In the genomic region with DNA sequence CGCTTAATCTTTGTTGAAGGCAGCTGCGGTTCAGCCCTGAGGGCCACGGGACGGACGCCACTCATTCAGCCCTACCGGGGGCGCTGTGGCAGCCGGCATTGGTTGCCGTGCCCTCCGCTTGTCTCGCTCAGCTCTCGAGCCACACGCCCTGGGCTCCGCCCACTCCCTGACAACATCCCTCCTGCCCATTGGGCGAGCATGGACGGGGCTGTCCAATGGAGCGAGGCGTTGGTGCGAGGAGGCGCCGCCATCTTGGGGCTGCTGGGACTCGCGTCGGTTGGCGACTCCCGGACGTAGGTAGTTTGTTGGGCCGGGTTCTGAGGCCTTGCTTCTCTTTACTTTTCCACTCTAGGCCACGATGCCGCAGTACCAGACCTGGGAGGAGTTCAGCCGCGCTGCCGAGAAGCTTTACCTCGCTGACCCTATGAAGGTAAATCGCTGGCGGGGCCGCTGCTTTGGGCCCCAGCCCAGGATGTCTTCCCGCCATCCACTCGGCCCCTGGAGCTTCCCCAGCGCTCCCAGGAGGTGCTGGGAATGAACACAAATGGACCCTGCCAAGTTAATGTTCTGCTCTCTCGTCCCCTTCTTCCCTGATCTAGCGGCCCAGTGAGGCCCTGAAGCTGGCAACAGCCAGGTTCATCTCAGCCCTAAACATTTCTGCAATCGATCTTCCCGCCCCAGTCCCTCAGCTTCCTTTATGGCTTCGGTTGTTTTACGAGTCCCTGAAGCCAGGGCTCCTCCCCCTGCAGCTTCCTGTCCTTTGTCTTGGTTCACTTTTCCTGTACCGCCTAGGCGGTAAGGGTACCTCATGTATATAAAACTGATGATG, we compare ENCODE assay signal across 8 cellular contexts. TPM values are rescaled to one million over a fixed set of nuclear protein-coding genes. Genes with fewer than 3 reads are reported as not detected.
DNase-seq lines count a peak whose midpoint lies in the region; ATAC-seq and TF ChIP-seq lines count a peak whose summit lies in the region.

A gene with protein sequence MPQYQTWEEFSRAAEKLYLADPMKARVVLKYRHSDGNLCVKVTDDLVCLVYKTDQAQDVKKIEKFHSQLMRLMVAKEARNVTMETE (plus strand): TSS at position 244 of the 829 bp plus-strand sequence. CDS start 115 bp downstream, at position 359.

- H3K36me3 ChIP-seq in CD4-positive, alpha-beta memory T cell (ENCODE audit: insufficient read depth, low read length): no peaks in the 10 kb centered on the region

- CTCF ChIA-PET in CD4-positive, alpha-beta memory T cell (lab: Charles Lee; ENCODE audit: partially characterized antibody): interaction anchor here (0.6 to 3.4 kb wide), 28 partner anchors 8 to 310 kb away, joined by 3 to 27 read pairs (median 4); a partner anchor contains a TSS
- CTCF ChIA-PET in activated CD4-positive, alpha-beta memory T cell treated with anti-CD3 and anti-CD28 coated beads for 36 hours (lab: Charles Lee): interaction anchor here (0.7 to 3.4 kb wide), 32 partner anchors 9 to 630 kb away, joined by 3 to 35 read pairs (median 4); a partner anchor contains a TSS

- peaks cover 0 to 33% (median 28%) of the 10 kb centered on the region in 4 donors for H3K4me1 Mint-ChIP-seq in CD4-positive, alpha-beta memory T cell
- peaks cover 26% of the 10 kb centered on the region for H3K4me1 Mint-ChIP-seq in activated CD4-positive, alpha-beta memory T cell treated with anti-CD3 and anti-CD28 coated beads for 36 hours (ENCODE audit: low read depth)

- H3K4me3 Mint-ChIP-seq in CD4-positive, alpha-beta memory T cell: no peak within 1 kb of the TSS
- H3K4me3 Mint-ChIP-seq in activated CD4-positive, alpha-beta memory T cell treated with anti-CD3 and anti-CD28 coated beads for 36 hours: no peak within 1 kb of the TSS

- H3K4me3 ChIP-seq in CD4-positive, alpha-beta memory T cell (ENCODE audit: low read length in 2 of 2): peak within 1 kb of the TSS; percentile 68 to 94
- H3K4me3 ChIP-seq in lower leg skin (ENCODE audit: low read depth, poor library complexity, severe bottlenecking): peak within 1 kb of the TSS; percentile 85

- DNase-seq in CD4-positive, alpha-beta memory T cell: peak; percentile 99
- DNase-seq in NCI-H82 (lab: John Stamatoyannopoulos, UW) (peak; percentile 100), ecto neural progenitor cell (ENCODE audit: low spot score) (peak; percentile 100), lower leg skin (ENCODE audit: low spot score in 2 of 2) (peak; percentile 99 to 100)
- DNase-seq in activated CD4-positive, alpha-beta memory T cell treated with anti-CD3 and anti-CD28 coated beads for 36 hours: peak; percentile 99
- DNase-seq in stimulated activated CD4-positive, alpha-beta T cell treated with anti-CD3 and anti-CD28 coated beads, Interleukin-4, amount 100 ng/mL, for 48 hours (ENCODE audit: low read depth in 2 of 2): peak; percentile 95 to 97

- H3K27me3 ChIP-seq in CD4-positive, alpha-beta memory T cell (ENCODE audit: insufficient read depth, low read length): no peaks in the 10 kb centered on the region

- H3K9me3 Mint-ChIP-seq in CD4-positive, alpha-beta memory T cell: no peaks in the 10 kb centered on the region
- H3K9me3 Mint-ChIP-seq in activated CD4-positive, alpha-beta memory T cell treated with anti-CD3 and anti-CD28 coated beads for 36 hours: no peaks in the 10 kb centered on the region

- TF ChIP-seq CTCF in lower leg skin (IDR thresholded peaks at IDR 0.05): peak in 1 of 3 donors; percentile 94

- no peaks in the 10 kb centered on the region for H3K27me3 Mint-ChIP-seq in CD4-positive, alpha-beta memory T cell
- H3K27me3 Mint-ChIP-seq in activated CD4-positive, alpha-beta memory T cell treated with anti-CD3 and anti-CD28 coated beads for 36 hours: no peaks in the 10 kb centered on the region

- intact Hi-C loops in CD4-positive, alpha-beta memory T cell (cut with micrococcal nuclease): loop anchor here (1.0 to 5.0 kb wide), 13 partner anchors 33 to 350 kb away; a partner anchor contains a TSS
- intact Hi-C loops in activated CD4-positive, alpha-beta memory T cell treated with anti-CD3 and anti-CD28 coated beads for 36 hours (cut with micrococcal nuclease): loop anchor here (1.0 to 5.0 kb wide), 11 partner anchors 33 to 350 kb away; a partner anchor contains a TSS
- intact Hi-C loops in lower leg skin (cut with DNase I; ENCODE audit: low total_unique reads): loop anchor here (2.0 kb wide), 1 partner anchor 69 kb away; no protein-coding TSS in a partner anchor

- H3K36me3 Mint-ChIP-seq in CD4-positive, alpha-beta memory T cell: peaks cover 17 to 18% of the 10 kb centered on the region in 2 donors
- H3K36me3 Mint-ChIP-seq in activated CD4-positive, alpha-beta memory T cell treated with anti-CD3 and anti-CD28 coated beads for 36 hours: peaks cover 20% of the 10 kb centered on the region

- POLR2A ChIA-PET in CD4-positive, alpha-beta memory T cell (lab: Charles Lee; ENCODE audit: partially characterized antibody): interaction anchor here (0.7 to 4.3 kb wide), 55 partner anchors 9 to 630 kb away, joined by 3 to 78 read pairs (median 6); a partner anchor contains a TSS
- POLR2A ChIA-PET in activated CD4-positive, alpha-beta memory T cell treated with anti-CD3 and anti-CD28 coated beads for 36 hours (lab: Charles Lee): interaction anchor here (0.6 to 3.1 kb wide), 18 partner anchors 17 to 349 kb away, joined by 3 to 49 read pairs (median 4); a partner anchor contains a TSS

- no peaks in the 10 kb centered on the region for H3K9me3 ChIP-seq in CD4-positive, alpha-beta memory T cell (ENCODE audit: control insufficient read depth in 1 of 2, low read length in 2 of 2)

- ATAC-seq in GM19438 (IDR thresholded peaks at IDR 0.05; ENCODE audit: low read depth, unreplicated experiment) (peak; percentile 98), HG03575 (IDR thresholded peaks at IDR 0.05; ENCODE audit: extremely low read depth, insufficient number of reproducible peaks, low FRiP score, unreplicated experiment) (peak; percentile 96)

- H3K4me1 ChIP-seq in CD4-positive, alpha-beta memory T cell (ENCODE audit: insufficient read depth, low read length): peaks cover 57% of the 10 kb centered on the region

- H3K27ac Mint-ChIP-seq in CD4-positive, alpha-beta memory T cell: no peak within 1 kb of the TSS
- no peak within 1 kb of the TSS for H3K27ac Mint-ChIP-seq in activated CD4-positive, alpha-beta memory T cell treated with anti-CD3 and anti-CD28 coated beads for 36 hours

- H3K27ac ChIP-seq in CD4-positive, alpha-beta memory T cell (ENCODE audit: low read depth, low read length): peak within 1 kb of the TSS; percentile 94

- peak in 1 of 2 donors; percentile 80 for TF ChIP-seq POLR2A in lower leg skin (IDR thresholded peaks at IDR 0.05)

- WGBS in lower leg skin, 2 donors: 0 to 1% methylated on average over 45 to 48 of the region's 48 CpGs

RNA-seq across cellular contexts. Expression of the gene that starts here (rescaled TPM):
- total RNA-seq in CD4-positive, alpha-beta memory T cell: 100 to 1,000 TPM; 141 to 151 TPM
- 100 to 1,000 TPM; 290 to 500 TPM for polyA plus RNA-seq in CD4-positive, alpha-beta memory T cell
- 100 to 1,000 TPM; 294 to 314 TPM for total RNA-seq in activated CD4-positive, alpha-beta memory T cell treated with anti-CD3 and anti-CD28 coated beads for 36 hours
- total RNA-seq in lower leg skin: 100 to 1,000 TPM; 117 to 191 (median 154) TPM

Comparison
In these comparisons a context has a peak if more than half of its experiments do, and no peak if none do; other contexts are left out.
1. Peak in every context shown above with its lines: DNase-seq, ATAC-seq, H3K4me3 ChIP-seq and H3K27ac ChIP-seq.